Comparison of ENCODE assay signal across 9 cellular contexts in genomic region chr2:153871231-153872221, GRCh38. TPM values are rescaled to one million over a fixed set of nuclear protein-coding genes. Genes with fewer than 3 reads are reported as not detected.
DNase-seq lines count a peak whose midpoint lies in the region; ATAC-seq, FAIRE-seq and TF ChIP-seq lines count a peak whose summit lies in the region.
"Had no signal": no experiment of that assay in that cellular context is flagged by ENCODE, and none has a peak within 500 bp of the region (broad histone marks: within the 10 kb centered on the region; RNA-seq: fewer than 3 reads in every experiment).

TSS of gene GALNT13 (plus strand) at chr2:153871922.

- H3K27ac ChIP-seq in breast epithelium (no peak within 1 kb of the TSS), left lung (no peak within 1 kb of the TSS)

- no peaks in the 10 kb centered on the region for H3K4me1 ChIP-seq in breast epithelium
- H3K4me1 ChIP-seq in left lung, result no peaks in the 10 kb centered on the region

- ATAC-seq in left lung (peak; percentile 98), GM21390 (IDR thresholded peaks at IDR 0.05; ENCODE audit: unreplicated experiment) (no peak)

- H3K36me3 ChIP-seq in breast epithelium, result no peaks in the 10 kb centered on the region
- no peaks in the 10 kb centered on the region for H3K36me3 ChIP-seq in left lung

- intact Hi-C loops in breast epithelium (cut with DNase I; ENCODE audit: low total_unique reads), result no loop called here
- intact Hi-C loops in left lung (cut with DNase I), result no loop called here

- H3K4me3 ChIP-seq in breast epithelium (peak within 1 kb of the TSS; percentile 45 to 57 (median 56)), left lung (peak within 1 kb of the TSS; percentile 17 to 34)

- no peaks in the 10 kb centered on the region for H3K9me3 ChIP-seq in breast epithelium
- no peaks in the 10 kb centered on the region for H3K9me3 ChIP-seq in left lung

- TF ChIP-seq CTCF in breast epithelium (IDR thresholded peaks at IDR 0.05), result no peak
- no peak for TF ChIP-seq CTCF in left lung (IDR thresholded peaks at IDR 0.05)

- H3K27me3 ChIP-seq in breast epithelium, result peaks cover 0 to 38% of the 10 kb centered on the region in 2 donors
- peaks cover 21 to 53% of the 10 kb centered on the region in 2 donors for H3K27me3 ChIP-seq in left lung

- DNase-seq in DMS 273 (lab: John Stamatoyannopoulos, UW; ENCODE audit: unreplicated experiment), result peak; percentile 97
- DNase-seq in NCI-H2171 (lab: John Stamatoyannopoulos, UW), result peak; percentile 95
- DNase-seq in breast epithelium (ENCODE audit: low spot score in 2 of 2), result no peak
- DNase-seq in left lung, result peak; percentile 62 to 79
- DNase-seq in urothelium cell line (ENCODE audit: low spot score), result peak; percentile 64
- no peak for DNase-seq in GM12892 (ENCODE audit: insufficient read length)
- no peak for DNase-seq in T-helper 2 cell
- DNase-seq: activated B cell treated with CpG ODN at 0.5 μM for 24 hours had no signal

- FAIRE-seq in urothelium cell line (lab: Jason Lieb, UNC) (no peak), GM12892 (lab: Jason Lieb, UNC) (no peak)

- TF ChIP-seq POLR2A in breast epithelium (IDR thresholded peaks at IDR 0.05) (no peak), GM12892 (IDR thresholded peaks at IDR 0.05; ENCODE audit: low read depth, low read length) (no peak)

RNA-seq across cellular contexts. Expression of gene GALNT13, which starts in this region (rescaled TPM):
- total RNA-seq in breast epithelium (10 to 100 TPM in 1 of 3 donors, under 1 TPM in 2; 0.33 to 17.3 (median 0.44) TPM), left lung (1 to 10 TPM; 1.1 to 2.0 TPM)
- polyA plus RNA-seq in GM12892 (2012; ENCODE audit: missing spikeins), result not detected
- total RNA-seq: activated B cell treated with CpG ODN at 0.5 μM for 24 hours had no signal

Comparison
In these comparisons a context has a peak if more than half of its experiments do, and no peak if none do; other contexts are left out.
1. DNase-seq: peak in DMS 273 (single experiment), NCI-H2171 (single experiment), left lung (2 of 2) and urothelium cell line (single experiment); none in breast epithelium (0 of 2), GM12892 (single experiment) and T-helper 2 cell (0 of 5).